7 cellular contexts compared by ENCODE assay signal in genomic region chr2:15765211-15765610, GRCh38.
"Had no signal": no experiment of that assay in that cellular context is flagged by ENCODE, and none has a peak within 500 bp of the region (broad histone marks: within the 10 kb centered on the region; RNA-seq: fewer than 3 reads in every experiment).

No MANE protein-coding gene starts in this region.

- DNase-seq: GM23248, GOT3, H7, HFFc6 had no signal

- ATAC-seq: HCT116 had no signal

- H3K4me3 ChIP-seq: GM23248, HAP-1 had no signal

- H3K27ac ChIP-seq: GM23248, HL-60 had no signal
